ENCODE assay signal across 9 cellular contexts in the genomic region with DNA sequence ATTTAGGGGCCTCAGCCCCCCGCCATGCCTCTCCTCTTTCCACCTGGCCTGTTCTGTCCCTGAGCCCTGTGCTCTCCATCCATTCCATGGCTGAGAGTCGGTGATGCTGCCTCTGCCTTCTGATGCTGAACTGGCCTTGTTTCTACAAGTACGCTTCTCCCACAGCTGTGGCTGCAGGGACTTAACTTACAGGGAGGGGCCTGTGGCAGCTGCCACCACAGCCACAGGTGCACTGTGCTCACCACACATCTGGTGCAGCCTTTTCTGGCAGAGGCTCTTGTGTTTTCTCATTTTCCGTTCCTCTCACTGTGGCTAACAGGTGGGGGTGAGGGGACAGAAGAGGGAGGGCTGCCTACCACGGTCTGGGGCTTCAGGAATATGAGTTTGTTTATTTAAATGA. TPM values are rescaled to one million over a fixed set of nuclear protein-coding genes. Genes with fewer than 3 reads are reported as not detected.
DNase-seq lines count a peak whose midpoint lies in the region; ATAC-seq, FAIRE-seq and TF ChIP-seq lines count a peak whose summit lies in the region.
"Had no signal": no experiment of that assay in that cellular context is flagged by ENCODE, and none has a peak within 500 bp of the region (broad histone marks: within the 10 kb centered on the region; RNA-seq: fewer than 3 reads in every experiment).

No MANE protein-coding gene starts in this region.

- H3K23ac ChIP-seq in H1 (ENCODE audit: insufficient read length): no peak overlapping the region

- ATAC-seq in GM18498 (IDR thresholded peaks at IDR 0.05; ENCODE audit: unreplicated experiment) (peak; percentile 93), GM21367 (IDR thresholded peaks at IDR 0.05; ENCODE audit: unreplicated experiment) (peak; percentile 89), HG03432 (IDR thresholded peaks at IDR 0.05; ENCODE audit: unreplicated experiment) (peak; percentile 87)

- no peak overlapping the region for H4K5ac ChIP-seq in H1 (ENCODE audit: insufficient read length, low read depth, low read length)

- POLR2A ChIA-PET in H1 (lab: Charles Lee; ENCODE audit: partially characterized antibody): interaction anchor here (2.2 kb wide), 1 partner anchor 61 kb away, joined by 6 read pairs; a partner anchor contains a TSS

- peaks cover 3 to 12% (median 10%) of the 10 kb centered on the region in 4 experiments for H3K4me1 ChIP-seq in H1 (replicated peaks in 1 of 4; ENCODE audit: control insufficient read depth in 3 of 4, insufficient read depth in 4 of 4, low read length in 3 of 4)

- peak overlapping the region; percentile 35; the same call in 1 of the 2 replicates for H2BK12ac ChIP-seq in H1 (ENCODE audit: low read depth, low read length)

- TF ChIP-seq POLR2A in H1 (IDR thresholded peaks at IDR 0.05; ENCODE audit: control extremely low read depth in 1 of 2, low read depth in 2 of 2, low read length in 2 of 2): no peak

- peak overlapping the region; percentile 15 for H4K91ac ChIP-seq in H1 (replicated peaks; ENCODE audit: insufficient read length, low read length)

- H2BK5ac ChIP-seq in H1 (ENCODE audit: low read depth, low read length): peak overlapping the region; percentile 61; the same call in 1 of the 2 replicates

- H3K79me1 ChIP-seq in H1 (ENCODE audit: low read depth, low read length): no peaks in the 10 kb centered on the region

- no peak overlapping the region for H2BK20ac ChIP-seq in H1 (ENCODE audit: low read length)

- H3K36me3 ChIP-seq in H1 (ENCODE audit: control insufficient read depth in 2 of 4, insufficient read depth in 4 of 4, low read length in 3 of 4): no peaks in the 10 kb centered on the region

- H3K14ac ChIP-seq in H1 (ENCODE audit: insufficient read length): no peak overlapping the region

- no peak overlapping the region for H3K4me3 ChIP-seq in H1 (ENCODE audit: extremely low read depth in 1 of 4, insufficient read depth in 2 of 4, low read depth in 3 of 4, low read length in 4 of 4)

- no peak overlapping the region for H3K56ac ChIP-seq in H1 (replicated peaks; ENCODE audit: insufficient read length, low read depth, low read length)

- no peak overlapping the region for H2AK5ac ChIP-seq in H1 (ENCODE audit: low read depth, low read length)

- TF ChIP-seq CTCF in H1 (IDR thresholded peaks at IDR 0.05; ENCODE audit: control extremely low read depth in 1 of 3, insufficient read depth in 1 of 3, low read depth in 1 of 3, low read length in 3 of 3): no peak

- no peak overlapping the region for H2AFZ ChIP-seq in H1 (ENCODE audit: low read length)

- peak overlapping the region; percentile 6; the same call in 1 of the 2 replicates for H2BK15ac ChIP-seq in H1 (ENCODE audit: low read length)

- H3K4me2 ChIP-seq in H1 (ENCODE audit: insufficient read depth in 1 of 2, low read depth in 2 of 2, low read length in 2 of 2): no peak overlapping the region; a peak in 1 of 4 replicates

- H3K9me3 ChIP-seq in H1 (ENCODE audit: insufficient read depth in 2 of 2, low read depth in 1 of 2, low read length in 1 of 2): no peaks in the 10 kb centered on the region

- no peak overlapping the region for H3K18ac ChIP-seq in H1 (ENCODE audit: extremely low read depth, low read length)

- no peak overlapping the region for H4K8ac ChIP-seq in H1 (ENCODE audit: extremely low read depth, insufficient read depth, low read length)

- 91% methylated on average over 5 of the region's 5 CpGs; no CpG with 5 or more reads in 1 of the 2 experiments for WGBS in H1 (ENCODE audit: extremely low coverage in 1 of 2, insufficient coverage in 1 of 2, insufficient read length in 1 of 2, insufficient replicate concordance in 2 of 2, low coverage in 1 of 2, low lambda C conversion rate in 2 of 2, missing lambda C conversion rate in 1 of 2), 2 experiments

- H3K27me3 ChIP-seq in H1 (replicated peaks in 1 of 4; ENCODE audit: control insufficient read depth in 3 of 4, extremely low read depth in 1 of 4, insufficient read depth in 3 of 4, low read length in 3 of 4): peaks cover 0 to 2% (median 0%) of the 10 kb centered on the region in 4 experiments; a peak in 3 of 7 replicates

- H3K27ac ChIP-seq in H1 (ENCODE audit: low read depth, low read length): no peak overlapping the region

- CTCF ChIA-PET in H1 (lab: Charles Lee; ENCODE audit: partially characterized antibody): interaction anchor here (0.7 to 11.5 kb wide), 20 partner anchors 7 to 286 kb away, joined by 3 to 78 read pairs (median 4); a partner anchor contains a TSS

- no peak overlapping the region for H2BK120ac ChIP-seq in H1 (replicated peaks; ENCODE audit: low read depth, low read length)

- H3K4ac ChIP-seq in H1 (replicated peaks; ENCODE audit: insufficient read length, low read depth, low read length): no peak overlapping the region

- no peaks in the 10 kb centered on the region; the same call in 1 of the 2 replicates for H3K23me2 ChIP-seq in H1 (ENCODE audit: low read depth, low read length)

- no peak for TF ChIP-seq RAD21 in H1 (IDR thresholded peaks at IDR 0.05 in 1 of 2, conservative IDR thresholded peaks at IDR 0.05 in 1 of 2; ENCODE audit: low read depth in 2 of 2, low read length in 2 of 2)

- DNase-seq in H1 (ENCODE audit: low read depth in 1 of 2, low spot score in 2 of 2) (no peak), A172 (ENCODE audit: low spot score) (no peak), AG08395 (ENCODE audit: low spot score) (no peak), retina (no peak)
- DNase-seq in activated CD4-positive, CD25-positive, alpha-beta regulatory T cell (lab: John Stamatoyannopoulos, UW): no peak

- no peak for FAIRE-seq in H1 (lab: Jason Lieb, UNC)

- no peak overlapping the region for H3K9ac ChIP-seq in H1 (replicated peaks in 1 of 4; ENCODE audit: extremely low read depth in 1 of 4, low read depth in 3 of 4, low read length in 3 of 4)

- H3K79me2 ChIP-seq in H1 (ENCODE audit: control insufficient read depth in 1 of 2, insufficient read depth in 2 of 2, low read length in 2 of 2): no peaks in the 10 kb centered on the region

- no peak for TF ChIP-seq EP300 in H1 (IDR thresholded peaks at IDR 0.05; ENCODE audit: borderline replicate concordance in 1 of 2, low read depth in 2 of 2, low read length in 2 of 2)

- H4K20me1 ChIP-seq in H1 (replicated peaks in 1 of 2; ENCODE audit: control insufficient read depth in 1 of 2, insufficient read depth in 2 of 2, low read length in 2 of 2): no peaks in the 10 kb centered on the region

TF ChIP-seq in H1, 55 proteins besides CTCF, POLR2A, EP300 and RAD21:
- TF ChIP-seq, protein P1, sequence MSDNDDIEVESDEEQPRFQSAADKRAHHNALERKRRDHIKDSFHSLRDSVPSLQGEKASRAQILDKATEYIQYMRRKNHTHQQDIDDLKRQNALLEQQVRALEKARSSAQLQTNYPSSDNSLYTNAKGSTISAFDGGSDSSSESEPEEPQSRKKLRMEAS (IDR thresholded peaks at IDR 0.05): no peak
- no peak for TF ChIP-seq SP1 (IDR thresholded peaks at IDR 0.05; ENCODE audit: low read depth, low read length)
TF ChIP-seq in H1: peak in this region for 0.

RNA-seq across cellular contexts. Expression of a gene that starts 4.2 kb away (rescaled TPM):
- total RNA-seq in H1 (2021; fragmentation: NEBNext Ultra II Directional; extraction: Animal tissue kit (Norgen Biotek cat#: 25700)): 0.36 TPM in 1 of 2 replicates, not detected in the other
- polyA plus RNA-seq in H1 (2011; rRNA removed): 0.03 and 0.11 TPM in 2 replicates
- polyA plus RNA-seq in H1 (2011; cell fraction: cytosol; rRNA removed): 0.13 TPM
- 0.77 TPM for polyA plus RNA-seq in H1 (2011; cell fraction: nucleus; rRNA removed)
- 0.11 to 0.27 TPM in 2 of 4 replicates, not detected in the others for polyA plus RNA-seq in H1 (2012, experiment 1 of 2)
- not detected for polyA plus RNA-seq in H1 (2012, experiment 2 of 2)
- polyA plus RNA-seq in H1 (2013, experiment 1 of 2): 0.02 TPM
- polyA plus RNA-seq in H1 (2013, experiment 2 of 2): 0.04 TPM
- polyA minus RNA-seq in H1 (2011; rRNA and poly(A)+ RNA removed): 0.47 TPM in 1 of 2 replicates, not detected in the other
- polyA minus RNA-seq in H1 (2011; cell fraction: cytosol; rRNA and poly(A)+ RNA removed): not detected
- polyA minus RNA-seq in H1 (2011; cell fraction: nucleus; rRNA and poly(A)+ RNA removed): not detected
- total RNA-seq in A172 (2014; rRNA removed; shearing (Covaris generic)): not detected in 2 replicates
- total RNA-seq: fibroblast of lung had no signal
